Comparison of ENCODE assay signal across 15 cellular contexts in genomic region chr6:169964440-169965212, GRCh38.
"Had no signal": no experiment of that assay in that cellular context is flagged by ENCODE, and none has a peak within 500 bp of the region (broad histone marks: within the 10 kb centered on the region; RNA-seq: fewer than 3 reads in every experiment).

No MANE protein-coding gene starts in this region.

- H3K27me3 ChIP-seq: ascending aorta had no signal

- H3K36me3 Mint-ChIP-seq: activated naive CD4-positive, alpha-beta T cell treated with anti-CD3 and anti-CD28 coated beads, Interleukin-2, amount 10 ng/mL, durations not matched to agents 7 days and 5 days; naive B cell; stimulated activated memory B cell treated with anti-CD40 and anti-IgM and Interleukin-4, amounts not matched to agents 10 μg/mL and 1 μg/mL and 100 μg/mL, for 72 hours; T-cell had no signal

- DNase-seq: activated naive CD4-positive, alpha-beta T cell treated with anti-CD3 and anti-CD28 coated beads, Interleukin-2, amount 10 ng/mL, durations not matched to agents 7 days and 5 days; heart right ventricle; mammary epithelial cell; naive B cell; T-helper 9 cell had no signal

- H3K27ac ChIP-seq: ascending aorta, breast epithelium, dorsolateral prefrontal cortex, gastroesophageal sphincter, heart right ventricle, neural progenitor cell, parathyroid adenoma, tibial nerve had no signal

- H3K27ac Mint-ChIP-seq: activated naive CD4-positive, alpha-beta T cell treated with anti-CD3 and anti-CD28 coated beads, Interleukin-2, amount 10 ng/mL, durations not matched to agents 7 days and 5 days; activated T-helper 17 cell treated with anti-CD3 and anti-CD28 coated beads, Interleukin-2, amount 50 U/mL, for 72 hours; naive B cell; neural progenitor cell; stimulated activated memory B cell treated with anti-CD40 and anti-IgM and Interleukin-4, amounts not matched to agents 10 μg/mL and 1 μg/mL and 100 μg/mL, for 72 hours; T-cell had no signal

- H3K4me3 Mint-ChIP-seq: activated naive CD4-positive, alpha-beta T cell treated with anti-CD3 and anti-CD28 coated beads, Interleukin-2, amount 10 ng/mL, durations not matched to agents 7 days and 5 days; activated T-helper 17 cell treated with anti-CD3 and anti-CD28 coated beads, Interleukin-2, amount 50 U/mL, for 72 hours; naive B cell; neural progenitor cell; stimulated activated memory B cell treated with anti-CD40 and anti-IgM and Interleukin-4, amounts not matched to agents 10 μg/mL and 1 μg/mL and 100 μg/mL, for 72 hours; T-cell had no signal

- H3K9me3 Mint-ChIP-seq: activated naive CD4-positive, alpha-beta T cell treated with anti-CD3 and anti-CD28 coated beads, Interleukin-2, amount 10 ng/mL, durations not matched to agents 7 days and 5 days; activated T-helper 17 cell treated with anti-CD3 and anti-CD28 coated beads, Interleukin-2, amount 50 U/mL, for 72 hours; naive B cell; stimulated activated memory B cell treated with anti-CD40 and anti-IgM and Interleukin-4, amounts not matched to agents 10 μg/mL and 1 μg/mL and 100 μg/mL, for 72 hours; T-cell had no signal

- H3K4me3 ChIP-seq: ascending aorta, breast epithelium, dorsolateral prefrontal cortex, gastroesophageal sphincter, heart right ventricle, neural progenitor cell, tibial nerve had no signal

- H3K4me1 Mint-ChIP-seq: activated T-helper 17 cell treated with anti-CD3 and anti-CD28 coated beads, Interleukin-2, amount 50 U/mL, for 72 hours had no signal

- H3K4me2 ChIP-seq: neural progenitor cell had no signal

- H3K9me3 ChIP-seq: ascending aorta, breast epithelium, gastroesophageal sphincter, heart right ventricle, tibial nerve had no signal

- H3K36me3 ChIP-seq: ascending aorta, breast epithelium, gastroesophageal sphincter, heart right ventricle, neural progenitor cell, tibial nerve had no signal

- ATAC-seq: activated T-helper 17 cell treated with anti-CD3 and anti-CD28 coated beads, Interleukin-2, amount 50 U/mL, for 72 hours; gastroesophageal sphincter; heart right ventricle; stimulated activated memory B cell treated with anti-CD40 and anti-IgM and Interleukin-4, amounts not matched to agents 10 μg/mL and 1 μg/mL and 100 μg/mL, for 72 hours; T-cell had no signal

- H3K9ac ChIP-seq: neural progenitor cell, parathyroid adenoma had no signal

- H3K4me1 ChIP-seq: breast epithelium, parathyroid adenoma had no signal

- H2AFZ ChIP-seq: neural progenitor cell, parathyroid adenoma had no signal
